ENCODE assay signal across 21 cellular contexts in genomic region chr13:30561506-30561905, GRCh38.
"Had no signal": no experiment of that assay in that cellular context is flagged by ENCODE, and none has a peak within 500 bp of the region (broad histone marks: within the 10 kb centered on the region; RNA-seq: fewer than 3 reads in every experiment).

No MANE protein-coding gene starts in this region.

- H3K4me3 ChIP-seq: esophagus squamous epithelium, gastroesophageal sphincter, heart left ventricle, left lung, lung, upper lobe of left lung had no signal

- H3K27ac ChIP-seq: esophagus squamous epithelium, gastroesophageal sphincter, heart left ventricle, left lung, upper lobe of left lung had no signal

- H3K9me3 ChIP-seq: esophagus squamous epithelium, gastroesophageal sphincter, heart left ventricle, left lung, upper lobe of left lung had no signal

- H3K27me3 ChIP-seq: esophagus squamous epithelium, gastroesophageal sphincter, heart left ventricle, left lung, upper lobe of left lung had no signal

- H3K4me1 ChIP-seq: esophagus squamous epithelium, gastroesophageal sphincter, heart left ventricle, left lung, upper lobe of left lung had no signal

- ATAC-seq: activated T-helper 17 cell treated with anti-CD3 and anti-CD28 coated beads, Interleukin-2, amount 50 U/mL, for 72 hours; gastroesophageal sphincter; heart left ventricle; left lung; naive thymus-derived CD8-positive, alpha-beta T cell; stimulated activated naive CD8-positive, alpha-beta T cell treated with anti-CD3 and anti-CD28 coated beads, Interleukin-15, Interleukin-2, amounts not matched to agents 100 U/mL and 50 U/mL, for 24 hours had no signal

- DNase-seq: activated CD4-positive, alpha-beta T cell treated with anti-CD3 and anti-CD28 coated beads for 1 hour; activated CD4-positive, alpha-beta T cell treated with anti-CD3 and anti-CD28 coated beads, Interleukin-2, amount 50 U/mL, for 1 hour; activated naive CD4-positive, alpha-beta T cell; activated naive CD8-positive, alpha-beta T cell treated with anti-CD3 and anti-CD28 coated beads for 36 hours; activated T-cell treated with anti-CD3 and anti-CD28 coated beads, Interleukin-2, amount 50 U/mL, for 24 hours; amniotic stem cell; cerebellar nuclear complex; cortex of kidney; endodermal cell; esophagus squamous epithelium; heart left ventricle; left lung; naive thymus-derived CD8-positive, alpha-beta T cell; retina; stimulated activated CD4-positive, alpha-beta T cell treated with anti-CD3 and anti-CD28 coated beads, Interleukin-4, amount 100 ng/mL, for 24 hours; stimulated activated naive CD8-positive, alpha-beta T cell treated with anti-CD3 and anti-CD28 coated beads, Interleukin-15, Interleukin-2, amounts not matched to agents 100 U/mL and 50 U/mL, for 24 hours; T-helper 1 cell; upper lobe of left lung had no signal

- H3K36me3 ChIP-seq: esophagus squamous epithelium, gastroesophageal sphincter, heart left ventricle, left lung, upper lobe of left lung had no signal
